In genomic region chr16:400061-400540, GRCh38 we compare ENCODE assay signal across 9 cellular contexts. TPM values are rescaled to one million over a fixed set of nuclear protein-coding genes. Genes with fewer than 3 reads are reported as not detected.
DNase-seq lines count a peak whose midpoint lies in the region; ATAC-seq and TF ChIP-seq lines count a peak whose summit lies in the region.
"Had no signal": no experiment of that assay in that cellular context is flagged by ENCODE, and none has a peak within 500 bp of the region (broad histone marks: within the 10 kb centered on the region; RNA-seq: fewer than 3 reads in every experiment).

No MANE protein-coding gene starts in this region.

- dilution Hi-C loops in IMR-90 (cut with HindIII; ENCODE audit: low sequenced_read_pairs, unreplicated experiment), result no loop called here

- in situ Hi-C loops in IMR-90 (cut with MboI; ENCODE audit: low sequenced_read_pairs), result no loop called here
- in situ Hi-C loops in brain microvascular endothelial cell (cut with HindIII; ENCODE audit: low pct_ligation_motif_present, low sequenced_read_pairs), result no loop called here

- peak overlapping the region; percentile 88 for H3K4me3 Mint-ChIP-seq in natural killer cell

- H4K20me1 ChIP-seq in BLaER1 treated with 17β-estradiol and CSF1 and Interleukin-3, amounts not matched to agents 10 nM and 100 nM, result peaks cover 5 to 28% (median 24%) of the 10 kb centered on the region in 11 experiments; a peak in 17 of 22 replicates
- H4K20me1 ChIP-seq in IMR-90 (ENCODE audit: insufficient read depth, low read length), result peaks cover 15% of the 10 kb centered on the region; the same call in 1 of the 2 replicates

- BruUV-seq in IMR-90 (replicated peaks; lab: Mats Ljungman, UMichigan), result TSS peak; percentile 89

- H3K9me3 Mint-ChIP-seq in natural killer cell, result no peaks in the 10 kb centered on the region

- POLR2A ChIA-PET in IMR-90 (lab: Charles Lee; ENCODE audit: unreplicated experiment), result no interaction called here

- H3K4me3 ChIP-seq in BLaER1 treated with 17β-estradiol and CSF1 and Interleukin-3, amounts not matched to agents 10 nM and 100 nM, result peak overlapping the region in 9 of 10 experiments; percentile 73 to 96 (median 87); a peak in 16 of 20 replicates
- H3K4me3 ChIP-seq in IMR-90 (ENCODE audit: insufficient read depth, low read depth, low read length) (no peak overlapping the region; the same call in 1 of the 2 replicates), brain microvascular endothelial cell (ENCODE audit: low read depth, low read length) (peak overlapping the region; percentile 77)

- CTCF ChIA-PET in IMR-90 (lab: Yijun Ruan, JAX), result interaction anchor here (0.6 kb wide), 1 partner anchor 13 kb away, joined by 5 read pairs; no protein-coding TSS in a partner anchor

- 87% methylated on average over 6 of the region's 9 CpGs; no CpG with 5 or more reads in 1 of the 2 experiments for WGBS in IMR-90 (ENCODE audit: extremely low coverage in 2 of 2, insufficient read length in 1 of 2), 2 experiments

- peak overlapping the region; percentile 78 to 97 (median 92) for H3K4me2 ChIP-seq in BLaER1 treated with 17β-estradiol and CSF1 and Interleukin-3, amounts not matched to agents 10 nM and 100 nM
- no peak overlapping the region; the same call in 1 of the 2 replicates for H3K4me2 ChIP-seq in IMR-90 (ENCODE audit: low read depth, low read length)

- H3K4me1 Mint-ChIP-seq in natural killer cell, result peaks cover 16 to 27% of the 10 kb centered on the region in 2 donors

- no peak overlapping the region for H3K56ac ChIP-seq in IMR-90 (ENCODE audit: extremely low read depth, insufficient read depth, low read length)

- no peak for TF ChIP-seq RAD21 in IMR-90 (IDR thresholded peaks at IDR 0.05; ENCODE audit: low read length)

- H4K5ac ChIP-seq in IMR-90 (ENCODE audit: low read depth, low read length), result no peak overlapping the region

- H3K27ac Mint-ChIP-seq in natural killer cell, result peak overlapping the region; percentile 80 to 89

- H2BK15ac ChIP-seq in IMR-90 (ENCODE audit: low read depth, low read length), result no peak overlapping the region

- no peak overlapping the region for H2AFZ ChIP-seq in IMR-90 (replicated peaks; ENCODE audit: low read length, poor library complexity)

- H3K18ac ChIP-seq in IMR-90 (ENCODE audit: low read depth, low read length), result no peak overlapping the region

- TF ChIP-seq POLR2A in IMR-90 (IDR thresholded peaks at IDR 0.05; ENCODE audit: low read depth, low read length), result no peak

- H3K23ac ChIP-seq in IMR-90 (ENCODE audit: low read depth, low read length), result peak overlapping the region; percentile 79

- no peak overlapping the region for H2AK5ac ChIP-seq in IMR-90 (ENCODE audit: low read depth, low read length)

- peak overlapping the region; percentile 81 to 95 (median 88); a peak in 21 of 22 replicates for H3K9ac ChIP-seq in BLaER1 treated with 17β-estradiol and CSF1 and Interleukin-3, amounts not matched to agents 10 nM and 100 nM
- no peak overlapping the region for H3K9ac ChIP-seq in IMR-90 (ENCODE audit: low read depth, low read length)

- no peak overlapping the region for H2BK120ac ChIP-seq in IMR-90 (ENCODE audit: low read depth, low read length)

- no peaks in the 10 kb centered on the region for H3K36me3 Mint-ChIP-seq in natural killer cell

- intact Hi-C loops in IMR-90 (cut with micrococcal nuclease), result loop anchor here (5.0 kb wide), 1 partner anchor 127 kb away; the partner anchor contains the start of gene CAPN15
- intact Hi-C loops in natural killer cell (cut with micrococcal nuclease), result no loop called here

- peaks cover 4 to 43% of the 10 kb centered on the region in 2 experiments for H3K79me1 ChIP-seq in IMR-90 (ENCODE audit: low read depth in 1 of 2, low read length in 2 of 2)

- no peak overlapping the region for H2BK5ac ChIP-seq in IMR-90 (ENCODE audit: low read depth, low read length, poor library complexity, severe bottlenecking)

- no peak overlapping the region for H3K14ac ChIP-seq in IMR-90 (replicated peaks; ENCODE audit: low read depth, low read length)

- H3K27me3 Mint-ChIP-seq in natural killer cell (ENCODE audit: low read depth in 2 of 2), result no peaks in the 10 kb centered on the region

- H4K91ac ChIP-seq in IMR-90 (ENCODE audit: insufficient read depth, low read depth, low read length), result no peak overlapping the region; the same call in 1 of the 2 replicates

- no peak overlapping the region for H3K4ac ChIP-seq in IMR-90 (ENCODE audit: low read depth, low read length)

- H3K36me3 ChIP-seq in BLaER1 treated with 17β-estradiol and CSF1 and Interleukin-3, amounts not matched to agents 10 nM and 100 nM, result peaks cover 9 to 22% (median 17%) of the 10 kb centered on the region in 11 experiments; a peak in 19 of 22 replicates
- H3K36me3 ChIP-seq in IMR-90 (ENCODE audit: control insufficient read depth, insufficient read depth, low read length), result peaks cover 19% of the 10 kb centered on the region
- peaks cover 12% of the 10 kb centered on the region for H3K36me3 ChIP-seq in brain microvascular endothelial cell (replicated peaks)

- 0 out of 2 replicates have a peak, but pooled peaks cover 7% of the 10 kb centered on the region for H3K9me1 ChIP-seq in IMR-90 (ENCODE audit: insufficient read depth, low read length)

- H3K9me3 ChIP-seq in BLaER1 treated with 17β-estradiol and CSF1 and Interleukin-3, amounts not matched to agents 10 nM and 100 nM (replicated peaks in 1 of 11), result no peaks in the 10 kb centered on the region
- no peaks in the 10 kb centered on the region for H3K9me3 ChIP-seq in IMR-90 (ENCODE audit: control insufficient read depth, insufficient read depth, low read length)

- H3K4me1 ChIP-seq in BLaER1 treated with 17β-estradiol and CSF1 and Interleukin-3, amounts not matched to agents 10 nM and 100 nM, result peaks cover 42 to 62% (median 57%) of the 10 kb centered on the region in 10 experiments
- H3K4me1 ChIP-seq in IMR-90 (ENCODE audit: control insufficient read depth, insufficient read depth, low read length), result peaks cover 4% of the 10 kb centered on the region

- no peaks in the 10 kb centered on the region for H3K27me3 ChIP-seq in BLaER1 treated with 17β-estradiol and CSF1 and Interleukin-3, amounts not matched to agents 10 nM and 100 nM
- no peaks in the 10 kb centered on the region for H3K27me3 ChIP-seq in IMR-90 (ENCODE audit: control insufficient read depth, insufficient read depth, low read length)
- H3K27me3 ChIP-seq in brain microvascular endothelial cell (replicated peaks), result no peaks in the 10 kb centered on the region

- ATAC-seq in IMR-90 (ENCODE audit: low read depth) (no peak), natural killer cell (no peak), GM18520 (IDR thresholded peaks at IDR 0.05; ENCODE audit: unreplicated experiment) (no peak)

- H2BK20ac ChIP-seq in IMR-90 (ENCODE audit: low read depth, low read length), result no peak overlapping the region

- peak overlapping the region in 10 of 11 experiments; percentile 72 to 90 (median 82); a peak in 17 of 22 replicates for H3K27ac ChIP-seq in BLaER1 treated with 17β-estradiol and CSF1 and Interleukin-3, amounts not matched to agents 10 nM and 100 nM
- H3K27ac ChIP-seq in IMR-90 (ENCODE audit: insufficient read depth, low read length) (no peak overlapping the region), brain microvascular endothelial cell (no peak overlapping the region)

- DNase-seq in IMR-90, result no peak
- DNase-seq in brain microvascular endothelial cell, result no peak
- no peak for DNase-seq in natural killer cell
- DNase-seq in NCI-H1694 treated with DMSO at 0.1 percent for 48 hours (lab: John Stamatoyannopoulos, UW), result no peak
- DNase-seq in cerebellar nuclear complex (lab: John Stamatoyannopoulos, UW), result no peak
- no peak for DNase-seq in HCEC 1CT
- DNase-seq: small intestine had no signal

- H4K8ac ChIP-seq in IMR-90 (ENCODE audit: low read depth in 2 of 2, low read length in 2 of 2), result no peak overlapping the region

- TF ChIP-seq CTCF in IMR-90 (conservative IDR thresholded peaks at IDR 0.05; ENCODE audit: low read depth, low read length) (no peak), brain microvascular endothelial cell (IDR thresholded peaks at IDR 0.05; ENCODE audit: low read depth, low read length, missing control alignments) (no peak), natural killer cell (IDR thresholded peaks at IDR 0.05) (no peak)

- peak overlapping the region; percentile 38 for H2AK9ac ChIP-seq in IMR-90 (replicated peaks; ENCODE audit: low read depth, low read length, poor library complexity)

TF ChIP-seq in IMR-90, 13 proteins besides CTCF, POLR2A, EP300 and RAD21 (continues in another document):
- TF ChIP-seq RCOR1 (IDR thresholded peaks at IDR 0.05; ENCODE audit: insufficient replicate concordance, low read length), result no peak
- no peak for TF ChIP-seq FOS (IDR thresholded peaks at IDR 0.05; ENCODE audit: low read depth, low read length)
- TF ChIP-seq RFX5 (IDR thresholded peaks at IDR 0.05; ENCODE audit: low read depth, low read length), result no peak

RNA-seq across cellular contexts. Expression of gene DECR2, which starts 1.6 kb away (rescaled TPM):
- total RNA-seq in IMR-90 (2012; rRNA removed), result 3.9 TPM in 2 replicates
- polyA plus RNA-seq in IMR-90 (2012; rRNA removed), result 26.7 and 29.6 TPM in 2 replicates
- polyA plus RNA-seq in IMR-90 (2012; cell fraction: cytosol; rRNA removed), result 14.9 and 32.6 TPM in 2 replicates
- 68.9 and 165 TPM in 2 replicates for polyA plus RNA-seq in IMR-90 (2012; cell fraction: nucleus; rRNA removed; ENCODE audit: low replicate concordance)
- total RNA-seq in natural killer cell, result 10 to 100 TPM in 2 of 3 donors, 1 to 10 TPM in 1; 9.5 to 13.0 (median 12.9) TPM

RNA-seq across cellular contexts. Expression of gene NME4, which starts 3.1 kb away (rescaled TPM):
- total RNA-seq in IMR-90 (2012; rRNA removed) (123 and 124 TPM in 2 replicates), natural killer cell (10 to 100 TPM; 10.7 to 27.4 (median 25.4) TPM)
- polyA plus RNA-seq in IMR-90 (2012; rRNA removed), result 288 and 406 TPM in 2 replicates
- 464 and 725 TPM in 2 replicates for polyA plus RNA-seq in IMR-90 (2012; cell fraction: cytosol; rRNA removed)
- polyA plus RNA-seq in IMR-90 (2012; cell fraction: nucleus; rRNA removed; ENCODE audit: low replicate concordance), result 233 and 407 TPM in 2 replicates

RNA-seq across cellular contexts. Expression of gene PGAP6, which starts 18.3 kb away (rescaled TPM):
- total RNA-seq in IMR-90 (2012; rRNA removed), result 49.1 and 56.1 TPM in 2 replicates
- polyA plus RNA-seq in IMR-90 (2012; rRNA removed), result 124 and 125 TPM in 2 replicates
- 60.8 and 173 TPM in 2 replicates for polyA plus RNA-seq in IMR-90 (2012; cell fraction: cytosol; rRNA removed)
- polyA plus RNA-seq in IMR-90 (2012; cell fraction: nucleus; rRNA removed; ENCODE audit: low replicate concordance), result 138 and 443 TPM in 2 replicates
- 10 to 100 TPM; 48.0 to 66.7 (median 54.2) TPM for total RNA-seq in natural killer cell

RNA-seq across cellular contexts. Expression of gene RAB11FIP3, which starts 25.3 kb away (rescaled TPM):
- total RNA-seq in IMR-90 (2012; rRNA removed), result 7.5 TPM in 2 replicates
- 19.9 and 22.5 TPM in 2 replicates for polyA plus RNA-seq in IMR-90 (2012; rRNA removed)
- polyA plus RNA-seq in IMR-90 (2012; cell fraction: cytosol; rRNA removed), result 13.1 and 22.7 TPM in 2 replicates
- 45.9 and 63.2 TPM in 2 replicates for polyA plus RNA-seq in IMR-90 (2012; cell fraction: nucleus; rRNA removed; ENCODE audit: low replicate concordance)
- 10 to 100 TPM; 51.0 to 61.2 (median 55.3) TPM for total RNA-seq in natural killer cell

RNA-seq across cellular contexts. Expression of gene MRPL28, which starts 29.8 kb away (rescaled TPM):
- total RNA-seq in IMR-90 (2012; rRNA removed), result 104 and 106 TPM in 2 replicates
- polyA plus RNA-seq in IMR-90 (2012; rRNA removed), result 181 and 255 TPM in 2 replicates
- 224 and 350 TPM in 2 replicates for polyA plus RNA-seq in IMR-90 (2012; cell fraction: cytosol; rRNA removed)
- 81.5 and 129 TPM in 2 replicates for polyA plus RNA-seq in IMR-90 (2012; cell fraction: nucleus; rRNA removed; ENCODE audit: low replicate concordance)
- total RNA-seq in natural killer cell, result 10 to 100 TPM; 33.9 to 38.9 (median 37.5) TPM

Comparison
In these comparisons a context has a peak if more than half of its experiments do, and no peak if none do; other contexts are left out.
1. H3K27ac ChIP-seq: peak in BLaER1 treated with 17β-estradiol and CSF1 and Interleukin-3, amounts not matched to agents 10 nM and 100 nM (10 of 11); none in IMR-90 (single experiment) and brain microvascular endothelial cell (single experiment).